ENCODE assay signal across 1 cellular context in the genomic region with DNA sequence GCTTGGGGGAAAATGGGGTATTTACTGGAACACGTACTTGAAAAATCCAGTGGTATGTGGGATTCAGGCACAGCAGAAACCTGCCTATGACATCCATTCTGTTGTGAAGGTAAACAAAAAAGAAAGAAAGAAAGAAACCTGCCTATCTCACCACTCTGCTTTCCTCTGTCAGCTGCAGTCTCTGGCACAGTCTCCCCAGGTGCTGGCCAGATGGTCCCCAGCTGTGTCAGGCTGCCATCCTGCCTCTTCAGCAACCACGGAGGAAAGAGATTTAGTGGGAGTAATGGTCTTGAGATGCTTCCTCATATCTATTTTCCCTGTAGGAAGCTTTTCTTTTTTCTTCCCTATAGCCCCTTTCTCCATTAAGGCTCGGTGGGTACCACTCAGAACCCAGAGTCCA.
TF ChIP-seq lines count a peak whose summit lies in the region.

No MANE protein-coding gene starts in this region.

TF ChIP-seq in HepG2, 621 proteins besides CTCF, POLR2A, EP300 and RAD21:
- TF ChIP-seq KLF13 (CRISPR knock-in tag; IDR thresholded peaks at IDR 0.05) (no peak), ZNF839 (CRISPR knock-in tag; IDR thresholded peaks at IDR 0.05; ENCODE audit: borderline replicate concordance) (no peak), MATR3 (CRISPR knock-in tag; IDR thresholded peaks at IDR 0.05) (no peak), CBFB (CRISPR knock-in tag; IDR thresholded peaks at IDR 0.05) (no peak), MAF1 (CRISPR knock-in tag; IDR thresholded peaks at IDR 0.05; ENCODE audit: borderline replicate concordance) (no peak), MIXL1 (CRISPR knock-in tag; IDR thresholded peaks at IDR 0.05) (no peak), NFKBIZ (CRISPR knock-in tag; IDR thresholded peaks at IDR 0.05) (no peak), TBL1XR1 (IDR thresholded peaks at IDR 0.05; ENCODE audit: borderline replicate concordance, low read length, partially characterized antibody) (no peak), KDM6A (CRISPR knock-in tag; IDR thresholded peaks at IDR 0.05; ENCODE audit: low read depth) (no peak)
- TF ChIP-seq, protein P1, sequence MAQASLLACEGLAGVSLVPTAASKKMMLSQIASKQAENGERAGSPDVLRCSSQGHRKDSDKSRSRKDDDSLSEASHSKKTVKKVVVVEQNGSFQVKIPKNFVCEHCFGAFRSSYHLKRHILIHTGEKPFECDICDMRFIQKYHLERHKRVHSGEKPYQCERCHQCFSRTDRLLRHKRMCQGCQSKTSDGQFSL (CRISPR knock-in tag; IDR thresholded peaks at IDR 0.05) = no peak
- TF ChIP-seq, protein P2, sequence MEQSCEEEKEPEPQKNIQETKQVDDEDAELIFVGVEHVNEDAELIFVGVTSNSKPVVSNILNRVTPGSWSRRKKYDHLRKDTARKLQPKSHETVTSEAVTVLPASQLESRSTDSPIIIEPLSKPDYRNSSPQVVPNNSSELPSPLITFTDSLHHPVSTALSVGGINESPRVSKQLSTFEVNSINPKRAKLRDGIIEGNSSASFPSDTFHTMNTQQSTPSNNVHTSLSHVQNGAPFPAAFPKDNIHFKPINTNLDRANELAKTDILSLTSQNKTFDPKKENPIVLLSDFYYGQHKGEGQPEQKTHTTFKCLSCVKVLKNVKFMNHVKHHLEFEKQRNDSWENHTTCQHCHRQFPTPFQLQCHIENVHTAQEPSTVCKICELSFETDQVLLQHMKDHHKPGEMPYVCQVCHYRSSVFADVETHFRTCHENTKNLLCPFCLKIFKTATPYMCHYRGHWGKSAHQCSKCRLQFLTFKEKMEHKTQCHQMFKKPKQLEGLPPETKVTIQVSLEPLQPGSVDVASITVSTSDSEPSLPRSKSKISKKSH (CRISPR knock-in tag; IDR thresholded peaks at IDR 0.05; ENCODE audit: borderline replicate concordance) = no peak
- TF ChIP-seq, protein P3, sequence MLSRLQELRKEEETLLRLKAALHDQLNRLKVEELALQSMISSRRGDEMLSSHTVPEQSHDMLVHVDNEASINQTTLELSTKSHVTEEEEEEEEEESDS (CRISPR knock-in tag; IDR thresholded peaks at IDR 0.05; ENCODE audit: borderline replicate concordance) = no peak
- TF ChIP-seq, protein P4, sequence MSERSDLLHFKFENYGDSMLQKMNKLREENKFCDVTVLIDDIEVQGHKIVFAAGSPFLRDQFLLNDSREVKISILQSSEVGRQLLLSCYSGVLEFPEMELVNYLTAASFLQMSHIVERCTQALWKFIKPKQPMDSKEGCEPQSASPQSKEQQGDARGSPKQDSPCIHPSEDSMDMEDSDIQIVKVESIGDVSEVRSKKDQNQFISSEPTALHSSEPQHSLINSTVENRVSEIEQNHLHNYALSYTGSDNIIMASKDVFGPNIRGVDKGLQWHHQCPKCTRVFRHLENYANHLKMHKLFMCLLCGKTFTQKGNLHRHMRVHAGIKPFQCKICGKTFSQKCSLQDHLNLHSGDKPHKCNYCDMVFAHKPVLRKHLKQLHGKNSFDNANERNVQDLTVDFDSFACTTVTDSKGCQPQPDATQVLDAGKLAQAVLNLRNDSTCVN (CRISPR knock-in tag; IDR thresholded peaks at IDR 0.05; ENCODE audit: borderline replicate concordance) = no peak
- TF ChIP-seq, protein P5, sequence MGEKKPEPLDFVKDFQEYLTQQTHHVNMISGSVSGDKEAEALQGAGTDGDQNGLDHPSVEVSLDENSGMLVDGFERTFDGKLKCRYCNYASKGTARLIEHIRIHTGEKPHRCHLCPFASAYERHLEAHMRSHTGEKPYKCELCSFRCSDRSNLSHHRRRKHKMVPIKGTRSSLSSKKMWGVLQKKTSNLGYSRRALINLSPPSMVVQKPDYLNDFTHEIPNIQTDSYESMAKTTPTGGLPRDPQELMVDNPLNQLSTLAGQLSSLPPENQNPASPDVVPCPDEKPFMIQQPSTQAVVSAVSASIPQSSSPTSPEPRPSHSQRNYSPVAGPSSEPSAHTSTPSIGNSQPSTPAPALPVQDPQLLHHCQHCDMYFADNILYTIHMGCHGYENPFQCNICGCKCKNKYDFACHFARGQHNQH (CRISPR knock-in tag; IDR thresholded peaks at IDR 0.05) = no peak
